Comparison of ENCODE assay signal across 1 cellular context in the genomic region with DNA sequence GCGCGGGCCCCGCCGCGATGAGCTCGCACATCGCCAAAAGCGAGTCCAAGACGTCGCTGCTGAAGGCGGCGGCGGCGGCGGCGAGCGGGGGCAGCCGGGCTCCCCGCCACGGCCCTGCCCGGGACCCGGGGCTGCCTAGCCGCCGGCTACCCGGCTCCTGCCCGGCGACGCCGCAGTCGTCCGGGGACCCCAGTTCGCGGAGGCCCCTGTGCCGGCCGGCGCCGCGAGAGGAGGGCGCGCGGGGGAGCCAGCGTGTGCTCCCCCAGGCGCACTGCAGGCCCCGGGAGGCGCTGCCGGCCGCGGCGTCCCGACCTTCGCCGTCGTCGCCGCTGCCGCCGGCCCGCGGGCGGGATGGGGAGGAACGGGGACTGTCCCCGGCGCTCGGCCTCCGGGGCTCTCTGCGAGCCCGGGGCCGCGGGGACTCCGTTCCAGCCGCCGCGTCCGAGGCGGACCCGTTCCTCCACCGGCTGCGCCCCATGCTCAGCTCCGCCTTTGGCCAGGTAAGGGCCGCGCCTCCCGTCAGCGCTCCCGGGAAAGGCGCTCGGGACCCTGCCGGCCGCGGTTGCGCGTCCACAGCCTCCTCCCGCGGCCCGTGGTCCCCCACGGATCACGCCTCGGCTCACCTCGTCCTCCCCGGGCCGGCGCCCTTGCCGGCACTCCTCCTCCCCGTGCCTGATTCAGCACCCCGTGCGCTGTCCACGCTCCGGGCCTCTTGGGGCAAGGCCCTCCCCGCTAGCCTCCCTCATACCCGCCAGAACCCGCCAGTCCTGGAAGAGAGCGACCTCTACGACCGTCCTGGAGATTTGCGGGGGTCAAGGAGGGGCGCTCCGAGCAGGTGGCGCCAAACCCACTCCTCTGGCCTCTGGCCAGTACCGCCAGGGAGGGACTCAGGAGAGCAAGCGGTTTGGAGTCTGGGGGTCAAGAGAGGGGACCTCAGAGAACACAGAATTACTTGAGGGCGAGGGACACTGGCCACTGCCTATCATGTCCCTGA.
A peak's percentile ranks its signal among the peaks of the same experiment; 100 is the strongest.
TF ChIP-seq lines count a peak whose summit lies in the region.

No MANE protein-coding gene starts in this region.

TF ChIP-seq in HepG2, 621 proteins besides CTCF, POLR2A, EP300 and RAD21 (continued from another document and continues in another):
- peak; percentile 55; the same call in 1 of the 2 replicates for TF ChIP-seq ARID4A (CRISPR knock-in tag; IDR thresholded peaks at IDR 0.05; ENCODE audit: borderline replicate concordance)
- peak; percentile 92 for TF ChIP-seq ZNF263 (CRISPR knock-in tag; IDR thresholded peaks at IDR 0.05)
- TF ChIP-seq GATAD2A (CRISPR knock-in tag; IDR thresholded peaks at IDR 0.05), result no peak
- 0 out of 2 replicates have a peak, but pooled peaks have one; percentile 31 for TF ChIP-seq HOXD1 (CRISPR knock-in tag; IDR thresholded peaks at IDR 0.05)
- TF ChIP-seq, protein P1, sequence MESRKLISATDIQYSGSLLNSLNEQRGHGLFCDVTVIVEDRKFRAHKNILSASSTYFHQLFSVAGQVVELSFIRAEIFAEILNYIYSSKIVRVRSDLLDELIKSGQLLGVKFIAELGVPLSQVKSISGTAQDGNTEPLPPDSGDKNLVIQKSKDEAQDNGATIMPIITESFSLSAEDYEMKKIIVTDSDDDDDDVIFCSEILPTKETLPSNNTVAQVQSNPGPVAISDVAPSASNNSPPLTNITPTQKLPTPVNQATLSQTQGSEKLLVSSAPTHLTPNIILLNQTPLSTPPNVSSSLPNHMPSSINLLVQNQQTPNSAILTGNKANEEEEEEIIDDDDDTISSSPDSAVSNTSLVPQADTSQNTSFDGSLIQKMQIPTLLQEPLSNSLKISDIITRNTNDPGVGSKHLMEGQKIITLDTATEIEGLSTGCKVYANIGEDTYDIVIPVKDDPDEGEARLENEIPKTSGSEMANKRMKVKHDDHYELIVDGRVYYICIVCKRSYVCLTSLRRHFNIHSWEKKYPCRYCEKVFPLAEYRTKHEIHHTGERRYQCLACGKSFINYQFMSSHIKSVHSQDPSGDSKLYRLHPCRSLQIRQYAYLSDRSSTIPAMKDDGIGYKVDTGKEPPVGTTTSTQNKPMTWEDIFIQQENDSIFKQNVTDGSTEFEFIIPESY (CRISPR knock-in tag; IDR thresholded peaks at IDR 0.05), result peak; percentile 61; the same call in 1 of the 2 replicates
- peak; percentile 78 for TF ChIP-seq BCL6 (CRISPR knock-in tag; IDR thresholded peaks at IDR 0.05)
- TF ChIP-seq ZNF10 (CRISPR knock-in tag; IDR thresholded peaks at IDR 0.05; ENCODE audit: borderline replicate concordance, low read depth), result no peak
- TF ChIP-seq GZF1 (CRISPR knock-in tag; IDR thresholded peaks at IDR 0.05), result no peak
- no peak for TF ChIP-seq ZNF547 (CRISPR knock-in tag; IDR thresholded peaks at IDR 0.05)
- TF ChIP-seq PHF21A (CRISPR knock-in tag; IDR thresholded peaks at IDR 0.05), result no peak
- TF ChIP-seq NFKB2 (CRISPR knock-in tag; IDR thresholded peaks at IDR 0.05; ENCODE audit: borderline replicate concordance), result peak; percentile 28; the same call in 1 of the 2 replicates
- 0 out of 2 replicates have a peak, but pooled peaks have one; percentile 16 for TF ChIP-seq CBFB (CRISPR knock-in tag; IDR thresholded peaks at IDR 0.05)
- no peak for TF ChIP-seq ZNF646 (CRISPR knock-in tag; IDR thresholded peaks at IDR 0.05)
- TF ChIP-seq, protein P2, sequence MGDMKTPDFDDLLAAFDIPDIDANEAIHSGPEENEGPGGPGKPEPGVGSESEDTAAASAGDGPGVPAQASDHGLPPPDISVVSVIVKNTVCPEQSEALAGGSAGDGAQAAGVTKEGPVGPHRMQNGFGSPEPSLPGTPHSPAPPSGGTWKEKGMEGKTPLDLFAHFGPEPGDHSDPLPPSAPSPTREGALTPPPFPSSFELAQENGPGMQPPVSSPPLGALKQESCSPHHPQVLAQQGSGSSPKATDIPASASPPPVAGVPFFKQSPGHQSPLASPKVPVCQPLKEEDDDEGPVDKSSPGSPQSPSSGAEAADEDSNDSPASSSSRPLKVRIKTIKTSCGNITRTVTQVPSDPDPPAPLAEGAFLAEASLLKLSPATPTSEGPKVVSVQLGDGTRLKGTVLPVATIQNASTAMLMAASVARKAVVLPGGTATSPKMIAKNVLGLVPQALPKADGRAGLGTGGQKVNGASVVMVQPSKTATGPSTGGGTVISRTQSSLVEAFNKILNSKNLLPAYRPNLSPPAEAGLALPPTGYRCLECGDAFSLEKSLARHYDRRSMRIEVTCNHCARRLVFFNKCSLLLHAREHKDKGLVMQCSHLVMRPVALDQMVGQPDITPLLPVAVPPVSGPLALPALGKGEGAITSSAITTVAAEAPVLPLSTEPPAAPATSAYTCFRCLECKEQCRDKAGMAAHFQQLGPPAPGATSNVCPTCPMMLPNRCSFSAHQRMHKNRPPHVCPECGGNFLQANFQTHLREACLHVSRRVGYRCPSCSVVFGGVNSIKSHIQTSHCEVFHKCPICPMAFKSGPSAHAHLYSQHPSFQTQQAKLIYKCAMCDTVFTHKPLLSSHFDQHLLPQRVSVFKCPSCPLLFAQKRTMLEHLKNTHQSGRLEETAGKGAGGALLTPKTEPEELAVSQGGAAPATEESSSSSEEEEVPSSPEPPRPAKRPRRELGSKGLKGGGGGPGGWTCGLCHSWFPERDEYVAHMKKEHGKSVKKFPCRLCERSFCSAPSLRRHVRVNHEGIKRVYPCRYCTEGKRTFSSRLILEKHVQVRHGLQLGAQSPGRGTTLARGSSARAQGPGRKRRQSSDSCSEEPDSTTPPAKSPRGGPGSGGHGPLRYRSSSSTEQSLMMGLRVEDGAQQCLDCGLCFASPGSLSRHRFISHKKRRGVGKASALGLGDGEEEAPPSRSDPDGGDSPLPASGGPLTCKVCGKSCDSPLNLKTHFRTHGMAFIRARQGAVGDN (CRISPR knock-in tag; IDR thresholded peaks at IDR 0.05), result peak; percentile 64
- no peak for TF ChIP-seq ZBTB49 (CRISPR knock-in tag; IDR thresholded peaks at IDR 0.05; ENCODE audit: borderline replicate concordance)
- TF ChIP-seq, protein P3, sequence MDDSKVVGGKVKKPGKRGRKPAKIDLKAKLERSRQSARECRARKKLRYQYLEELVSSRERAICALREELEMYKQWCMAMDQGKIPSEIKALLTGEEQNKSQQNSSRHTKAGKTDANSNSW (CRISPR knock-in tag; IDR thresholded peaks at IDR 0.05; ENCODE audit: borderline replicate concordance), result no peak
- TF ChIP-seq, protein P4, sequence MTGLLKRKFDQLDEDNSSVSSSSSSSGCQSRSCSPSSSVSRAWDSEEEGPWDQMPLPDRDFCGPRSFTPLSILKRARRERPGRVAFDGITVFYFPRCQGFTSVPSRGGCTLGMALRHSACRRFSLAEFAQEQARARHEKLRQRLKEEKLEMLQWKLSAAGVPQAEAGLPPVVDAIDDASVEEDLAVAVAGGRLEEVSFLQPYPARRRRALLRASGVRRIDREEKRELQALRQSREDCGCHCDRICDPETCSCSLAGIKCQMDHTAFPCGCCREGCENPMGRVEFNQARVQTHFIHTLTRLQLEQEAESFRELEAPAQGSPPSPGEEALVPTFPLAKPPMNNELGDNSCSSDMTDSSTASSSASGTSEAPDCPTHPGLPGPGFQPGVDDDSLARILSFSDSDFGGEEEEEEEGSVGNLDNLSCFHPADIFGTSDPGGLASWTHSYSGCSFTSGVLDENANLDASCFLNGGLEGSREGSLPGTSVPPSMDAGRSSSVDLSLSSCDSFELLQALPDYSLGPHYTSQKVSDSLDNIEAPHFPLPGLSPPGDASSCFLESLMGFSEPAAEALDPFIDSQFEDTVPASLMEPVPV (CRISPR knock-in tag; IDR thresholded peaks at IDR 0.05), result no peak
- no peak for TF ChIP-seq ZNF253 (CRISPR knock-in tag; IDR thresholded peaks at IDR 0.05; ENCODE audit: borderline replicate concordance)
- 0 out of 2 replicates have a peak, but pooled peaks have one; percentile 41 for TF ChIP-seq PCBP1 (IDR thresholded peaks at IDR 0.05; ENCODE audit: borderline replicate concordance, low read depth, low read length)
- TF ChIP-seq, protein P5, sequence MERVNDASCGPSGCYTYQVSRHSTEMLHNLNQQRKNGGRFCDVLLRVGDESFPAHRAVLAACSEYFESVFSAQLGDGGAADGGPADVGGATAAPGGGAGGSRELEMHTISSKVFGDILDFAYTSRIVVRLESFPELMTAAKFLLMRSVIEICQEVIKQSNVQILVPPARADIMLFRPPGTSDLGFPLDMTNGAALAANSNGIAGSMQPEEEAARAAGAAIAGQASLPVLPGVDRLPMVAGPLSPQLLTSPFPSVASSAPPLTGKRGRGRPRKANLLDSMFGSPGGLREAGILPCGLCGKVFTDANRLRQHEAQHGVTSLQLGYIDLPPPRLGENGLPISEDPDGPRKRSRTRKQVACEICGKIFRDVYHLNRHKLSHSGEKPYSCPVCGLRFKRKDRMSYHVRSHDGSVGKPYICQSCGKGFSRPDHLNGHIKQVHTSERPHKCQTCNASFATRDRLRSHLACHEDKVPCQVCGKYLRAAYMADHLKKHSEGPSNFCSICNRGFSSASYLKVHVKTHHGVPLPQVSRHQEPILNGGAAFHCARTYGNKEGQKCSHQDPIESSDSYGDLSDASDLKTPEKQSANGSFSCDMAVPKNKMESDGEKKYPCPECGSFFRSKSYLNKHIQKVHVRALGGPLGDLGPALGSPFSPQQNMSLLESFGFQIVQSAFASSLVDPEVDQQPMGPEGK (CRISPR knock-in tag; IDR thresholded peaks at IDR 0.05), result peak; percentile 81
- TF ChIP-seq ZFX (CRISPR knock-in tag; IDR thresholded peaks at IDR 0.05; ENCODE audit: low read depth), result peak; percentile 37
